ENCODE assay signal across 6 cellular contexts in the genomic region with DNA sequence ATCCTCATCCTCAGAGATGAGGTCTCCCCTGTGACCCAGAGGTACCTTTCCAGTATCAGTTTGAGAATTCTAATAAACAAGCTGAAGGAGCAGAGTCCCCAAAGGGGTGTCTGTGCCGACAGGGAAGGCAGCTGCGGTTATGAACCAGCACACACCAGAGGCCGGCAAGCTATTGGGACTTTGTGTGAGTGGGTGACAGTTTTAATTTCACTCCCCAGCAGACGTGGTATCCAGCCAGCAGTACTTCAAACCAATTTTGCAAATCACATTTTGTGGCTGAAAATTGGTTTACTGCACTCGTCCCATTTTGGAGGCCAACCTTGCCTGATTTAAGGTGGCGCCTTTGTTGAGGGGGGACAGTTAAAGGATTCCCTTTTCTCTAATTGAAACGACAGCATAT.
"Had no signal": no experiment of that assay in that cellular context is flagged by ENCODE, and none has a peak within 500 bp of the region (broad histone marks: within the 10 kb centered on the region; RNA-seq: fewer than 3 reads in every experiment).

No MANE protein-coding gene starts in this region.

- H3K9ac ChIP-seq: GM23248 had no signal

- DNase-seq: GM23248, GOT3, H9, HCEC 1CT, IMR-90 had no signal

- H2AFZ ChIP-seq: GM23248 had no signal

- H3K4me3 ChIP-seq: GM23248, K562 had no signal

- H3K27ac ChIP-seq: GM23248 had no signal
